In the genomic region with DNA sequence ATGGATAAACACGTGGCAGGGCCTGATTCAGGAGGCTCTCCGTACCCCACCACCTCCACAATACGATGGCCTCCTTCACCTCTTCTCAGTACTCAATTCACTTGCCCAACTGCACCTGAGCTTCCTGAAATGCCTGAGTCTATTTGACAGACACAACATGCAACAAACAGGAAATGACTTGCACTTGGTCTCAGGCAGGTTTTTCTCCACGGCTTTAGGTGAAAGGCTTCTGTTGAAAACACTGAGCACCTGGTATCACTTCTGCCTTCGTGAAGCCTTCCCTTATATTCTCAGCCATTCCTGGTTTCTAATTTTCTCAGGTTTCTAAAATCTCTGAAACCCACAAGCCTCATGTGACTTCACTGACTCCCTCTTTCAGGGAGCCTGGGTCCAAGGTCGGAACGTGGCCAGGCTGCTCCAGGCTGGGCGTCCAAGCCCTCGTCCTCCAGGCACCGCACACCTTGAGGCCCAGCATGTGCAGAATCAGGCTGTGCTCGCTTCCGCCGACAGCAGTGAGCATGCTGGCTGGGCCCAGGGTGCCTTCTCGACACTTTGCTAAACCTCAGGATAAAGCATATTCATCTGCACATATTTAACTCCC, we compare ENCODE assay signal across 9 cellular contexts. TPM values are rescaled to one million over a fixed set of nuclear protein-coding genes. Genes with fewer than 3 reads are reported as not detected.
DNase-seq lines count a peak whose midpoint lies in the region; ATAC-seq and TF ChIP-seq lines count a peak whose summit lies in the region.
"Had no signal": no experiment of that assay in that cellular context is flagged by ENCODE, and none has a peak within 500 bp of the region (broad histone marks: within the 10 kb centered on the region; RNA-seq: fewer than 3 reads in every experiment).

No MANE protein-coding gene starts in this region.

- peaks cover 3% of the 10 kb centered on the region for H3K36me3 Mint-ChIP-seq in CD4-positive, CD25-positive, alpha-beta regulatory T cell

- H3K4me1 ChIP-seq in CD4-positive, CD25-positive, alpha-beta regulatory T cell (ENCODE audit: control insufficient read depth, insufficient read depth, low read length, poor library complexity, severe bottlenecking), result peaks cover 16% of the 10 kb centered on the region

- peak overlapping the region; percentile 27 for H3K4me3 ChIP-seq in CD4-positive, CD25-positive, alpha-beta regulatory T cell (ENCODE audit: low read depth, low read length)
- H3K4me3 ChIP-seq: upper lobe of right lung had no signal

- peak overlapping the region in 3 of 4 donors; percentile 11 to 58 (median 18) for H3K4me3 Mint-ChIP-seq in CD4-positive, CD25-positive, alpha-beta regulatory T cell

- H3K27ac ChIP-seq in CD4-positive, CD25-positive, alpha-beta regulatory T cell (ENCODE audit: insufficient read depth, low read length, poor library complexity, severe bottlenecking), result no peak overlapping the region
- H3K27ac ChIP-seq: upper lobe of right lung had no signal

- H3K27me3 Mint-ChIP-seq in CD4-positive, CD25-positive, alpha-beta regulatory T cell, result no peaks in the 10 kb centered on the region

- H3K36me3 ChIP-seq in CD4-positive, CD25-positive, alpha-beta regulatory T cell (ENCODE audit: control insufficient read depth, insufficient read depth, low read length), result no peaks in the 10 kb centered on the region
- H3K36me3 ChIP-seq: upper lobe of right lung had no signal

- H3K9me3 Mint-ChIP-seq in CD4-positive, CD25-positive, alpha-beta regulatory T cell, result no peaks in the 10 kb centered on the region

- H3K4me1 Mint-ChIP-seq in CD4-positive, CD25-positive, alpha-beta regulatory T cell, result peaks cover 18 to 71% (median 40%) of the 10 kb centered on the region in 4 donors

- DNase-seq in CD4-positive, CD25-positive, alpha-beta regulatory T cell, result peak in 2 of 3 donors; percentile 35 to 69
- DNase-seq in NAMALWA (ENCODE audit: low spot score), result peak; percentile 55
- DNase-seq in dermis blood vessel endothelial cell, result peak; percentile 8
- no peak for DNase-seq in omental fat pad (ENCODE audit: low spot score)
- no peak for DNase-seq in medulla oblongata (ENCODE audit: extremely low spot score)
- DNase-seq in HCEC 1CT, result no peak
- DNase-seq: upper lobe of right lung had no signal

- H3K27me3 ChIP-seq in CD4-positive, CD25-positive, alpha-beta regulatory T cell (ENCODE audit: control insufficient read depth, insufficient read depth, low read length), result no peaks in the 10 kb centered on the region
- H3K27me3 ChIP-seq: upper lobe of right lung had no signal

- no peaks in the 10 kb centered on the region for H3K9me3 ChIP-seq in CD4-positive, CD25-positive, alpha-beta regulatory T cell (ENCODE audit: control insufficient read depth in 2 of 2, low read length in 2 of 2)
- H3K9me3 ChIP-seq: upper lobe of right lung had no signal

- TF ChIP-seq CTCF in omental fat pad (IDR thresholded peaks at IDR 0.05), result no peak

- peak overlapping the region; percentile 87 to 97 (median 90) for H3K27ac Mint-ChIP-seq in CD4-positive, CD25-positive, alpha-beta regulatory T cell

- ATAC-seq in CD4-positive, CD25-positive, alpha-beta regulatory T cell (ENCODE audit: low read depth in 2 of 2), result peak; percentile 66 to 81
- ATAC-seq in GM19455 (IDR thresholded peaks at IDR 0.05; ENCODE audit: unreplicated experiment) (peak; percentile 66), omental fat pad (ENCODE audit: low FRiP score) (no peak), GM19328 (IDR thresholded peaks at IDR 0.05; ENCODE audit: unreplicated experiment) (no peak)
- ATAC-seq: upper lobe of right lung had no signal

RNA-seq across cellular contexts. Expression of a gene that starts 34.7 kb away (rescaled TPM):
- 20.4 TPM for total RNA-seq in CD4-positive, CD25-positive, alpha-beta regulatory T cell
- polyA plus RNA-seq in CD4-positive, CD25-positive, alpha-beta regulatory T cell, result 1 to 10 TPM in 1 of 4 donors, under 1 TPM in 3; 0.76 to 2.6 (median 0.87) TPM
- total RNA-seq in dermis blood vessel endothelial cell, result 3.6 and 7.6 TPM in 2 replicates
- total RNA-seq in omental fat pad, result 10 to 100 TPM in 2 of 4 donors, 1 to 10 TPM in 2; 7.1 to 15.9 (median 11.9) TPM

Comparison
In these comparisons a context has a peak if more than half of its experiments do, and no peak if none do; other contexts are left out.
1. ATAC-seq: peak in CD4-positive, CD25-positive, alpha-beta regulatory T cell (2 of 2) and GM19455 (single experiment); none in omental fat pad (single experiment) and GM19328 (single experiment).
2. DNase-seq: peak in CD4-positive, CD25-positive, alpha-beta regulatory T cell (2 of 3), NAMALWA (single experiment) and dermis blood vessel endothelial cell (single experiment); none in omental fat pad (single experiment), medulla oblongata (single experiment) and HCEC 1CT (single experiment).